Comparison of ENCODE assay signal across 8 cellular contexts in the genomic region with DNA sequence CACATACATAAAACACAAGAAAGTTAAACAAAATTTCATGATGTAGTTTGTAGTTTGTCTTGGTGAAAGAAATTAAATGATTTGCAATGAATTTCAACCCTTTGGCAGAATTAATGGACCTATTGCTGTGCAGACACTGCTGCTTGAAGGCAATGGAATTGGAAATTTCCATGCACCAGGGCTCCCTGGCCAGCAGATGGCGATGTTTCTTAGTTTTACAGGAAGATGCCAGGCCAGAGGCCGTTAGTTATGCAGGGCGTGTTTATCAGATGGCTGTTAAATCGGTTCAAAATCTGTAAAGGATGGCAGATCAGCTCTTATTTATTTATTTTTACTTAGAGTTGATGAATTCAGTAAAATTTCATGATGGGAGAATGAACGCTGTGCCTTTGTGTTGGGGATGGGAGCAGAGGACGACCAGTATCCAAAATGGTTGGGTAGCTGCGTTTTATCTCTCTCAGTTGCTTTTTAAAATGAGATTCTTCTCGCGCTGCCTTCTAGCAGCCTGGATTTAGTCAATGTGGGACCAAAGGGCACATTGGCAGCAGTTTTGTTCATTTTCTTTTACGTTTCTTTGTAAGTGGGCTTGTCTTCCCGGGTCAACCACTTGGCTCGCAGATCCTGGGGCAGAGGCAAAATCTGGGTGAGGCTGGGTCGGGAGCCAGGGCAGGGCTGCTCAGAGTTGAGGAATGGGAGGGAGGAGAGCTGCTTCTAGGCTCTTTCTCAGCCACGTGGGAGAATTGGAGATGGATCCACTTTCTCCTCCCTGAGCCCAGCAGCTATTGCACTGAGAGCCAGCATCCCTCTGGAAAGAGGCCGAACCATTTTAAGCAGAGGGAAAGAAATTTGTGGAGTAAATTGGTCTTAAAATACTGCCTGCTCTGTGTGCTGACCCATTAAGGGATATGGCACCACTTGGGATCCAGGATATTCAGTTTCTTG.
DNase-seq lines count a peak whose midpoint lies in the region; ATAC-seq and FAIRE-seq lines count a peak whose summit lies in the region.

No MANE protein-coding gene starts in this region.

- ATAC-seq in GM18517 (IDR thresholded peaks at IDR 0.05; ENCODE audit: unreplicated experiment) (peak; percentile 95), HG03025 (IDR thresholded peaks at IDR 0.05; ENCODE audit: low FRiP score, unreplicated experiment) (peak; percentile 80)

- in situ Hi-C loops in T47D (cut with HindIII; ENCODE audit: low pct_unique_long_range_greater_than_20kb, low sequenced_read_pairs) = no loop called here

- no peaks in the 10 kb centered on the region for H3K36me3 ChIP-seq in ACC112 (ENCODE audit: insufficient read depth, low read length)

- no peak overlapping the region for H3K27ac ChIP-seq in ACC112 (ENCODE audit: low read depth, low read length)

- H3K4me1 ChIP-seq in ACC112 (ENCODE audit: control insufficient read depth, insufficient read depth, low read length, unreplicated experiment) = no peaks in the 10 kb centered on the region

- no peaks in the 10 kb centered on the region for H3K79me2 ChIP-seq in ACC112 (ENCODE audit: control insufficient read depth, insufficient read depth, low read length, unreplicated experiment)

- H3K27me3 ChIP-seq in ACC112 (ENCODE audit: insufficient read depth, low read length) = peaks cover 5% of the 10 kb centered on the region; the same call in 1 of the 2 replicates

- peak overlapping the region; percentile 84 for H2AFZ ChIP-seq in ACC112 (ENCODE audit: low read length, unreplicated experiment)

- peak overlapping the region; percentile 63 for H3K4me3 ChIP-seq in ACC112 (ENCODE audit: low read depth, low read length)

- FAIRE-seq in TTC549 (lab: Jason Lieb, UNC) = peak; percentile 22
- peak; percentile 93 for FAIRE-seq in islet of Langerhans (lab: Jason Lieb, UNC)

- DNase-seq in NCI-H2081 (lab: John Stamatoyannopoulos, UW) (peak; percentile 70 to 73), T47D (ENCODE audit: low read depth in 1 of 2, low spot score in 1 of 2) (peak; percentile 24 to 65)
- DNase-seq in stimulated activated CD4-positive, alpha-beta T cell treated with anti-CD3 and anti-CD28 coated beads, Interleukin-15, amount 100 ng/mL, for 24 hours = peak; percentile 70
